Comparison of ENCODE assay signal across 9 cellular contexts in genomic region chr11:118406599-118407166, GRCh38. TPM values are rescaled to one million over a fixed set of nuclear protein-coding genes. Genes with fewer than 3 reads are reported as not detected.
DNase-seq lines count a peak whose midpoint lies in the region; ATAC-seq, FAIRE-seq and TF ChIP-seq lines count a peak whose summit lies in the region.
"Had no signal": no experiment of that assay in that cellular context is flagged by ENCODE, and none has a peak within 500 bp of the region (broad histone marks: within the 10 kb centered on the region; RNA-seq: fewer than 3 reads in every experiment).

No MANE protein-coding gene starts in this region.

- no peaks in the 10 kb centered on the region for H3K9me3 Mint-ChIP-seq in astrocyte (ENCODE audit: unreplicated experiment)
- H3K9me3 Mint-ChIP-seq: stimulated activated memory B cell treated with anti-CD40 and anti-IgM and Interleukin-4, amounts not matched to agents 10 μg/mL and 1 μg/mL and 100 μg/mL, for 72 hours had no signal

- H3K79me2 ChIP-seq in astrocyte (ENCODE audit: insufficient read depth, low read length): peaks cover 70% of the 10 kb centered on the region

- DNase-seq in DMS79 treated with DMSO at 0.1 percent for 48 hours (lab: John Stamatoyannopoulos, UW) (peak; percentile 98), NCI-H1417 treated with DMSO at 0.1 percent for 48 hours (lab: John Stamatoyannopoulos, UW) (peak; percentile 87), astrocyte (ENCODE audit: low read depth) (peak; percentile 8), non-pigmented ciliary epithelial cell (ENCODE audit: low read depth) (peak; percentile 24)
- DNase-seq: islet precursor cell had no signal

- H3K27ac ChIP-seq in astrocyte (ENCODE audit: low read depth, low read length): no peak overlapping the region

- H3K4me3 Mint-ChIP-seq in astrocyte (ENCODE audit: unreplicated experiment): no peak overlapping the region
- H3K4me3 Mint-ChIP-seq: stimulated activated memory B cell treated with anti-CD40 and anti-IgM and Interleukin-4, amounts not matched to agents 10 μg/mL and 1 μg/mL and 100 μg/mL, for 72 hours had no signal

- no peak for ATAC-seq in HG03378 (IDR thresholded peaks at IDR 0.05; ENCODE audit: unreplicated experiment)
- ATAC-seq in HG02763 (IDR thresholded peaks at IDR 0.05; ENCODE audit: unreplicated experiment): no peak
- no peak for ATAC-seq in GM19452 (IDR thresholded peaks at IDR 0.05; ENCODE audit: unreplicated experiment)
- ATAC-seq: stimulated activated memory B cell treated with anti-CD40 and anti-IgM and Interleukin-4, amounts not matched to agents 10 μg/mL and 1 μg/mL and 100 μg/mL, for 72 hours had no signal

- H3K9ac ChIP-seq in astrocyte (ENCODE audit: low read length): no peak overlapping the region

- no peak overlapping the region for H3K4me3 ChIP-seq in astrocyte (ENCODE audit: insufficient read depth, low read depth, low read length)

- peaks cover 4% of the 10 kb centered on the region for H3K4me1 Mint-ChIP-seq in astrocyte (ENCODE audit: low read depth, unreplicated experiment)

- peaks cover 7% of the 10 kb centered on the region for H3K4me1 ChIP-seq in astrocyte (ENCODE audit: insufficient read depth, low read length)

- no peak for FAIRE-seq in astrocyte (lab: Jason Lieb, UNC)

- peaks cover 54% of the 10 kb centered on the region for H4K20me1 ChIP-seq in astrocyte (ENCODE audit: insufficient read depth, low read length)

- H3K9me3 ChIP-seq in astrocyte (ENCODE audit: insufficient read depth, low read depth, low read length): no peaks in the 10 kb centered on the region

- no peak for TF ChIP-seq CTCF in astrocyte (IDR thresholded peaks at IDR 0.05; ENCODE audit: insufficient read depth, low read depth, low read length)

- peaks cover 10% of the 10 kb centered on the region for H3K36me3 ChIP-seq in astrocyte (ENCODE audit: insufficient read depth, low read length)

- no peak overlapping the region for H2AFZ ChIP-seq in astrocyte (ENCODE audit: low read depth, low read length)

- no peaks in the 10 kb centered on the region for H3K27me3 Mint-ChIP-seq in astrocyte (ENCODE audit: low read depth, unreplicated experiment)
- H3K27me3 Mint-ChIP-seq: stimulated activated memory B cell treated with anti-CD40 and anti-IgM and Interleukin-4, amounts not matched to agents 10 μg/mL and 1 μg/mL and 100 μg/mL, for 72 hours had no signal

- H3K27me3 ChIP-seq in astrocyte (ENCODE audit: insufficient read depth, low read length): no peaks in the 10 kb centered on the region

- peaks cover 5% of the 10 kb centered on the region for H3K36me3 Mint-ChIP-seq in astrocyte (ENCODE audit: low read depth, unreplicated experiment)

- no peak overlapping the region for H3K27ac Mint-ChIP-seq in astrocyte (ENCODE audit: unreplicated experiment)
- H3K27ac Mint-ChIP-seq: stimulated activated memory B cell treated with anti-CD40 and anti-IgM and Interleukin-4, amounts not matched to agents 10 μg/mL and 1 μg/mL and 100 μg/mL, for 72 hours had no signal

- H3K4me2 ChIP-seq in astrocyte (ENCODE audit: low read length): no peak overlapping the region

RNA-seq across cellular contexts. Expression of gene ATP5MG, which starts 5.3 kb away (rescaled TPM):
- 182 and 194 TPM in 2 replicates for total RNA-seq in astrocyte

RNA-seq across cellular contexts. Expression of gene KMT2A, which starts 29.6 kb away (rescaled TPM):
- 58.7 and 60.0 TPM in 2 replicates for total RNA-seq in astrocyte

RNA-seq across cellular contexts. Expression of gene UBE4A, which starts 47.3 kb away (rescaled TPM):
- total RNA-seq in astrocyte: 38.8 and 40.6 TPM in 2 replicates

Comparison
In these comparisons a context has a peak if more than half of its experiments do, and no peak if none do; other contexts are left out.
1. DNase-seq: peak in every context shown above with its lines; median percentile 98 in DMS79 treated with DMSO at 0.1 percent for 48 hours; 87 in NCI-H1417 treated with DMSO at 0.1 percent for 48 hours; 24 in non-pigmented ciliary epithelial cell; 8 in astrocyte.